8 cellular contexts compared by ENCODE assay signal in genomic region chr10:6275022-6275997, GRCh38.
DNase-seq lines count a peak whose midpoint lies in the region; ATAC-seq and TF ChIP-seq lines count a peak whose summit lies in the region.

No MANE protein-coding gene starts in this region.

- intact Hi-C loops in IMR-90 (cut with micrococcal nuclease) (no loop called here), left lung (cut with DNase I) (no loop called here)

- H3K27me3 ChIP-seq in BE2C, result no peaks in the 10 kb centered on the region
- H3K27me3 ChIP-seq in IMR-90 (ENCODE audit: control insufficient read depth, insufficient read depth, low read length), result no peaks in the 10 kb centered on the region
- no peaks in the 10 kb centered on the region for H3K27me3 ChIP-seq in left lung

- peak overlapping the region; percentile 84 to 96 for H4K8ac ChIP-seq in IMR-90 (ENCODE audit: low read depth in 2 of 2, low read length in 2 of 2)

- peak; percentile 74 for DNase-seq in BE2C
- DNase-seq in IMR-90, result peak; percentile 99
- peak; percentile 96 for DNase-seq in activated CD4-positive, alpha-beta T cell treated with anti-CD3 and anti-CD28 coated beads for 48 hours
- peak; percentile 9 for DNase-seq in cerebellum (ENCODE audit: low spot score)
- peak; percentile 96 to 98 for DNase-seq in left lung
- peak; percentile 90 for DNase-seq in stimulated activated CD4-positive, alpha-beta T cell treated with anti-CD3 and anti-CD28 coated beads, Interleukin-2, amount 100 ng/mL, for 4 hours (ENCODE audit: low read depth)
- no peak for DNase-seq in HuH-7.5 (ENCODE audit: low spot score)

- no peaks in the 10 kb centered on the region for H3K36me3 ChIP-seq in BE2C
- no peaks in the 10 kb centered on the region for H3K36me3 ChIP-seq in IMR-90 (ENCODE audit: control insufficient read depth, insufficient read depth, low read length)
- no peaks in the 10 kb centered on the region for H3K36me3 ChIP-seq in left lung

- peak overlapping the region; percentile 68 for H2AK9ac ChIP-seq in IMR-90 (replicated peaks; ENCODE audit: low read depth, low read length, poor library complexity)

- peak overlapping the region; percentile 92 for H2BK20ac ChIP-seq in IMR-90 (ENCODE audit: low read depth, low read length)

- H3K4me3 ChIP-seq in BE2C (ENCODE audit: low read depth, low read length) (peak overlapping the region; percentile 45), IMR-90 (ENCODE audit: insufficient read depth, low read depth, low read length) (peak overlapping the region; percentile 32; the same call in 1 of the 2 replicates), left lung (peak overlapping the region in 1 of 2 donors; percentile 14)

- peak overlapping the region; percentile 85 for H2BK5ac ChIP-seq in IMR-90 (ENCODE audit: low read depth, low read length, poor library complexity, severe bottlenecking)

- CTCF ChIA-PET in IMR-90 (lab: Yijun Ruan, JAX), result interaction anchor here (0.5 to 2.5 kb wide), 6 partner anchors 20 to 127 kb away, joined by 3 to 8 read pairs (median 4); no protein-coding TSS in a partner anchor

- dilution Hi-C loops in IMR-90 (cut with HindIII; ENCODE audit: low sequenced_read_pairs, unreplicated experiment), result no loop called here

- H3K4ac ChIP-seq in IMR-90 (ENCODE audit: low read depth, low read length), result peak overlapping the region; percentile 95

- peak overlapping the region; percentile 93 for H2BK15ac ChIP-seq in IMR-90 (ENCODE audit: low read depth, low read length)

- H4K91ac ChIP-seq in IMR-90 (ENCODE audit: insufficient read depth, low read depth, low read length), result peak overlapping the region; percentile 92

- peak overlapping the region; percentile 97 for H2BK120ac ChIP-seq in IMR-90 (ENCODE audit: low read depth, low read length)

- H3K27ac ChIP-seq in IMR-90 (ENCODE audit: insufficient read depth, low read length) (peak overlapping the region; percentile 65), left lung (peak overlapping the region; percentile 82 to 97)

- H4K5ac ChIP-seq in IMR-90 (ENCODE audit: low read depth, low read length), result peak overlapping the region; percentile 95

- H3K56ac ChIP-seq in IMR-90 (ENCODE audit: extremely low read depth, insufficient read depth, low read length), result 0 out of 2 replicates have a peak overlapping the region, but pooled peaks have one; percentile 12

- peaks cover 26% of the 10 kb centered on the region for H3K9me1 ChIP-seq in IMR-90 (ENCODE audit: insufficient read depth, low read length)

- POLR2A ChIA-PET in IMR-90 (lab: Charles Lee; ENCODE audit: unreplicated experiment), result interaction anchor here (0.5 to 0.8 kb wide), 3 partner anchors 73 to 581 kb away, joined by 3 to 5 read pairs (median 4); partner anchors contain the start of gene PFKFB3

- in situ Hi-C loops in IMR-90 (cut with MboI; ENCODE audit: low sequenced_read_pairs), result no loop called here

- H4K20me1 ChIP-seq in IMR-90 (ENCODE audit: insufficient read depth, low read length), result no peaks in the 10 kb centered on the region

- peak overlapping the region; percentile 9 for H3K9ac ChIP-seq in IMR-90 (ENCODE audit: low read depth, low read length)

- TF ChIP-seq POLR2A in IMR-90 (IDR thresholded peaks at IDR 0.05; ENCODE audit: low read depth, low read length), result no peak

- H2AK5ac ChIP-seq in IMR-90 (ENCODE audit: low read depth, low read length), result peak overlapping the region; percentile 83

- H3K14ac ChIP-seq in IMR-90 (replicated peaks; ENCODE audit: low read depth, low read length), result peak overlapping the region; percentile 91

- H3K4me1 ChIP-seq in BE2C, result no peaks in the 10 kb centered on the region; the same call in 1 of the 2 replicates
- peaks cover 10% of the 10 kb centered on the region for H3K4me1 ChIP-seq in IMR-90 (ENCODE audit: control insufficient read depth, insufficient read depth, low read length)
- H3K4me1 ChIP-seq in left lung, result peaks cover 4 to 68% of the 10 kb centered on the region in 2 donors

- H2AFZ ChIP-seq in IMR-90 (replicated peaks; ENCODE audit: low read length, poor library complexity), result peak overlapping the region; percentile 91

- BruUV-seq in IMR-90 (replicated peaks; lab: Mats Ljungman, UMichigan), result no TSS peak

- peak overlapping the region; percentile 71 for H3K4me2 ChIP-seq in IMR-90 (ENCODE audit: low read depth, low read length)

- 0 out of 4 replicates have a peak, but pooled peaks cover 0 to 10% of the 10 kb centered on the region in 2 experiments for H3K79me1 ChIP-seq in IMR-90 (ENCODE audit: low read depth in 1 of 2, low read length in 2 of 2)

- 68% methylated on average over 4 of the region's 29 CpGs; no CpG with 5 or more reads in 1 of the 2 experiments for WGBS in IMR-90 (ENCODE audit: extremely low coverage in 2 of 2, insufficient read length in 1 of 2), 2 experiments

- TF ChIP-seq CTCF in BE2C (IDR thresholded peaks at IDR 0.05; ENCODE audit: low read depth, low read length), result peak; percentile 29
- TF ChIP-seq CTCF in IMR-90 (conservative IDR thresholded peaks at IDR 0.05; ENCODE audit: low read depth, low read length), result no peak
- peak in 1 of 2 donors; percentile 22 for TF ChIP-seq CTCF in left lung (IDR thresholded peaks at IDR 0.05)

- H3K9me3 ChIP-seq in BE2C (no peaks in the 10 kb centered on the region), IMR-90 (ENCODE audit: control insufficient read depth, insufficient read depth, low read length) (no peaks in the 10 kb centered on the region), left lung (no peaks in the 10 kb centered on the region)

- ATAC-seq in GM19468 (IDR thresholded peaks at IDR 0.05; ENCODE audit: extremely low read depth, unreplicated experiment), result peak; percentile 61
- ATAC-seq in IMR-90 (ENCODE audit: low read depth), result peak; percentile 91
- peak; percentile 73 for ATAC-seq in left lung

- peak; percentile 25 for TF ChIP-seq RAD21 in IMR-90 (IDR thresholded peaks at IDR 0.05; ENCODE audit: low read length)

- H3K18ac ChIP-seq in IMR-90 (ENCODE audit: low read depth, low read length), result peak overlapping the region; percentile 85

- H3K23ac ChIP-seq in IMR-90 (ENCODE audit: low read depth, low read length), result peak overlapping the region; percentile 82

TF ChIP-seq in IMR-90, 13 proteins besides CTCF, POLR2A, EP300 and RAD21:
- TF ChIP-seq RCOR1 (IDR thresholded peaks at IDR 0.05; ENCODE audit: insufficient replicate concordance, low read length), result no peak
- TF ChIP-seq MAZ (IDR thresholded peaks at IDR 0.05; ENCODE audit: borderline replicate concordance, low read depth, low read length), result peak; percentile 65; the same call in 1 of the 2 replicates
- peak; percentile 65; the same call in 1 of the 2 replicates for TF ChIP-seq NFE2L2 (IDR thresholded peaks at IDR 0.05; ENCODE audit: low read depth, low read length)
- TF ChIP-seq MXI1 (IDR thresholded peaks at IDR 0.05; ENCODE audit: borderline replicate concordance, low read depth, low read length), result no peak
- peak; percentile 83 for TF ChIP-seq MAFK (IDR thresholded peaks at IDR 0.05; ENCODE audit: low read depth, low read length)
- no peak for TF ChIP-seq CHD1 (IDR thresholded peaks at IDR 0.05; ENCODE audit: low read depth, low read length)
- no peak; the same call in 1 of the 2 replicates for TF ChIP-seq USF2 (IDR thresholded peaks at IDR 0.05; ENCODE audit: low read depth, low read length)
- TF ChIP-seq CEBPB (IDR thresholded peaks at IDR 0.05; ENCODE audit: low read depth, low read length), result peak; percentile 79
- peak; percentile 85 for TF ChIP-seq BHLHE40 (IDR thresholded peaks at IDR 0.05; ENCODE audit: low read depth, low read length)
- no peak for TF ChIP-seq RFX5 (IDR thresholded peaks at IDR 0.05; ENCODE audit: low read depth, low read length)
- peak; percentile 16; the same call in 1 of the 2 replicates for TF ChIP-seq ELK1 (IDR thresholded peaks at IDR 0.05; ENCODE audit: borderline replicate concordance, low read depth, low read length)
- no peak for TF ChIP-seq SMC3 (IDR thresholded peaks at IDR 0.05; ENCODE audit: low read depth, low read length)
- peak; percentile 99 for TF ChIP-seq FOS (IDR thresholded peaks at IDR 0.05; ENCODE audit: low read depth, low read length)
